9 cellular contexts compared by ENCODE assay signal in the genomic region with DNA sequence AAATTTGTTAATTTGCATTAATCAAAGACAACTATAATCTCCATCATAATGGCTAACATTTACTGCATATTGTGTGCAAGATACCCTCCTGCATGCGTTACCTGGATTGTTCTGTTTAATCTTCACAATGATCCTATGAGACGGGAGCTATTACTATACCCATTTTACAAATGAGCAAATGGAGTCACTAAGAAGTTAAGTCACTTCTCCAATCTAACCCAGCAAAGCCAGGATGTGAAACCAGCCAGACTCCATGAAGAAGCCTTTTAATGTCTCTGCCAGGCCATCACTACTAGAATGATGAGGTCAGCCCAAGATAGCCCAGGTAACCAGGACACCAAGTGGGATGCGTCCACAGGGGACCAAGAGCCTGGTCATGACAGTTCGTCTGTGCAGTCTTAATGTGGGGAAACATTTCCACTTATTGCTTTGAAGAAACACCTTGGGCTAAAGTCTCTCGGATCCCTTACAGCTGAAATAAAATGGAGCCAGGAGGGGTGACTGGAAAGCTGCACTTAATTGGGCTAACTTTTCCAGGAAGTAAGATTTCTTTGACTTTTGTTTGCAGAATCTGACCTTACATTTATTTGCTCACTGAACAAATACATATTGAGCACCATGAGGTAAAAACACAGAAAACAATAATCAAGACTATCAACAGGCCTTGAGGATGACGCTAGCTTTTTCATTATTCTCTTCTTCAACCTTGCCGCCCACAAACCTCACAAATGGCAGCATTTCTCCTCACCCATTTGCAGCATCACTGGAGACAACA. TPM values are rescaled to one million over a fixed set of nuclear protein-coding genes. Genes with fewer than 3 reads are reported as not detected.
A peak's percentile ranks its signal among the peaks of the same experiment; 100 is the strongest.
DNase-seq lines count a peak whose midpoint lies in the region; ATAC-seq, FAIRE-seq and TF ChIP-seq lines count a peak whose summit lies in the region.
"Had no signal": no experiment of that assay in that cellular context is flagged by ENCODE, and none has a peak within 500 bp of the region (broad histone marks: within the 10 kb centered on the region; RNA-seq: fewer than 3 reads in every experiment).

No MANE protein-coding gene starts in this region.

- H3K4me3 Mint-ChIP-seq in stimulated activated naive CD8-positive, alpha-beta T cell treated with anti-CD3 and anti-CD28 coated beads, Interleukin-15, Interleukin-2, amounts not matched to agents 100 ng/mL and 50 ng/mL, for 24 hours, result peak overlapping the region; percentile 96
- peak overlapping the region; percentile 81 to 87 (median 85) for H3K4me3 Mint-ChIP-seq in T-cell

- no peak for FAIRE-seq in keratinocyte (lab: Jason Lieb, UNC)
- FAIRE-seq in kidney (lab: Jason Lieb, UNC), result no peak
- FAIRE-seq: urothelium cell line had no signal

- CTCF ChIA-PET in T-cell (lab: Charles Lee), result interaction anchor here in 1 of 2 donors (0.7 to 1.0 kb wide), 3 partner anchors 14 to 65 kb away, joined by 3 read pairs; no protein-coding TSS in a partner anchor

- H2AFZ ChIP-seq in keratinocyte (ENCODE audit: control insufficient read depth, low read length), result no peak overlapping the region

- peaks cover 21% of the 10 kb centered on the region for H3K79me2 ChIP-seq in keratinocyte (ENCODE audit: control insufficient read depth, insufficient read depth, low read length)

- intact Hi-C loops in kidney (cut with DNase I), result no loop called here

- no peaks in the 10 kb centered on the region for H3K9me3 Mint-ChIP-seq in stimulated activated naive CD8-positive, alpha-beta T cell treated with anti-CD3 and anti-CD28 coated beads, Interleukin-15, Interleukin-2, amounts not matched to agents 100 ng/mL and 50 ng/mL, for 24 hours
- no peaks in the 10 kb centered on the region for H3K9me3 Mint-ChIP-seq in T-cell

- POLR2A ChIA-PET in T-cell (lab: Charles Lee), result no interaction called here

- peaks cover 4% of the 10 kb centered on the region for H3K27me3 Mint-ChIP-seq in stimulated activated naive CD8-positive, alpha-beta T cell treated with anti-CD3 and anti-CD28 coated beads, Interleukin-15, Interleukin-2, amounts not matched to agents 100 ng/mL and 50 ng/mL, for 24 hours
- no peaks in the 10 kb centered on the region for H3K27me3 Mint-ChIP-seq in T-cell

- H4K20me1 ChIP-seq in keratinocyte (ENCODE audit: control insufficient read depth, extremely low read depth, insufficient read depth, low read length), result no peaks in the 10 kb centered on the region

- ATAC-seq in stimulated activated naive CD8-positive, alpha-beta T cell treated with anti-CD3 and anti-CD28 coated beads, Interleukin-15, Interleukin-2, amounts not matched to agents 100 U/mL and 50 U/mL, for 24 hours, result no peak
- no peak for ATAC-seq in T-cell (replicated peaks in 1 of 4)
- no peak for ATAC-seq in HG03196 (IDR thresholded peaks at IDR 0.05; ENCODE audit: unreplicated experiment)
- no peak for ATAC-seq in GM19328 (IDR thresholded peaks at IDR 0.05; ENCODE audit: unreplicated experiment)

- peaks cover 3% of the 10 kb centered on the region for H3K4me1 ChIP-seq in keratinocyte (ENCODE audit: control insufficient read depth, extremely low read depth, insufficient read depth, low read length)
- H3K4me1 ChIP-seq in kidney (ENCODE audit: control insufficient read depth in 1 of 2, insufficient read depth in 1 of 2, low read depth in 1 of 2, low read length in 2 of 2), result peaks cover 0 to 4% of the 10 kb centered on the region in 2 donors

- H3K36me3 ChIP-seq in keratinocyte (ENCODE audit: control insufficient read depth in 2 of 2, extremely low read depth in 1 of 2, insufficient read depth in 2 of 2, low read length in 2 of 2), result no peaks in the 10 kb centered on the region
- no peaks in the 10 kb centered on the region for H3K36me3 ChIP-seq in kidney (ENCODE audit: control insufficient read depth in 1 of 2, insufficient read depth in 2 of 2, low read length in 2 of 2)

- peak overlapping the region; percentile 87 for H3K4me2 ChIP-seq in keratinocyte (ENCODE audit: control insufficient read depth, extremely low read depth, insufficient read depth, low read depth, low read length)

- H3K36me3 Mint-ChIP-seq in stimulated activated naive CD8-positive, alpha-beta T cell treated with anti-CD3 and anti-CD28 coated beads, Interleukin-15, Interleukin-2, amounts not matched to agents 100 ng/mL and 50 ng/mL, for 24 hours (ENCODE audit: low read depth), result peaks cover 14% of the 10 kb centered on the region
- no peaks in the 10 kb centered on the region for H3K36me3 Mint-ChIP-seq in T-cell

- TF ChIP-seq CTCF in keratinocyte (optimal IDR thresholded peaks at IDR 0.05 in 1 of 3, IDR thresholded peaks at IDR 0.05 in 1 of 3, conservative IDR thresholded peaks at IDR 0.05 in 1 of 3; ENCODE audit: extremely low read depth in 1 of 3, insufficient read depth in 2 of 3, low read length in 3 of 3), result no peak
- TF ChIP-seq CTCF in kidney (IDR thresholded peaks at IDR 0.05; ENCODE audit: borderline replicate concordance, extremely low read depth, insufficient read depth), result no peak

- H3K9ac ChIP-seq in keratinocyte (ENCODE audit: control insufficient read depth, extremely low read depth, insufficient read depth, low read length), result no peak overlapping the region
- no peak overlapping the region for H3K9ac ChIP-seq in kidney (ENCODE audit: low read length in 2 of 2)

- dilution Hi-C loops in keratinocyte (cut with MboI; ENCODE audit: extremely low pct_ligation_motif_present, low sequenced_read_pairs), result no loop called here

- no peak for DNase-seq in stimulated activated naive CD8-positive, alpha-beta T cell treated with anti-CD3 and anti-CD28 coated beads, Interleukin-15, Interleukin-2, amounts not matched to agents 100 U/mL and 50 U/mL, for 24 hours
- DNase-seq in T-cell, result no peak
- DNase-seq in keratinocyte (ENCODE audit: low read depth, low spot score), result no peak
- no peak for DNase-seq in kidney
- no peak for DNase-seq in HK-2 (ENCODE audit: unreplicated experiment)

- no peak overlapping the region for H3K27ac Mint-ChIP-seq in stimulated activated naive CD8-positive, alpha-beta T cell treated with anti-CD3 and anti-CD28 coated beads, Interleukin-15, Interleukin-2, amounts not matched to agents 100 ng/mL and 50 ng/mL, for 24 hours
- no peak overlapping the region for H3K27ac Mint-ChIP-seq in T-cell

- no peaks in the 10 kb centered on the region for H3K9me3 ChIP-seq in keratinocyte (ENCODE audit: control insufficient read depth, low read depth, low read length)
- H3K9me3 ChIP-seq in kidney (ENCODE audit: control insufficient read depth in 1 of 2, low read length in 2 of 2), result no peaks in the 10 kb centered on the region

- no peaks in the 10 kb centered on the region for H3K27me3 ChIP-seq in keratinocyte (ENCODE audit: control insufficient read depth, extremely low read depth, insufficient read depth, low read length)

- H3K27ac ChIP-seq in keratinocyte (ENCODE audit: control insufficient read depth, insufficient read depth, low read length), result no peak overlapping the region
- H3K27ac ChIP-seq in kidney (ENCODE audit: low read depth in 2 of 2, low read length in 2 of 2), result no peak overlapping the region

- H3K9me1 ChIP-seq in keratinocyte (ENCODE audit: control insufficient read depth, extremely low read depth, insufficient read depth, low read length), result no peaks in the 10 kb centered on the region

- no peak overlapping the region for H3K4me3 ChIP-seq in keratinocyte (ENCODE audit: control insufficient read depth in 2 of 3, extremely low read depth in 1 of 3, insufficient read depth in 2 of 3, low read depth in 1 of 3, low read length in 3 of 3)
- H3K4me3 ChIP-seq in kidney (ENCODE audit: low read length in 2 of 2), result no peak overlapping the region

- H3K4me1 Mint-ChIP-seq in stimulated activated naive CD8-positive, alpha-beta T cell treated with anti-CD3 and anti-CD28 coated beads, Interleukin-15, Interleukin-2, amounts not matched to agents 100 ng/mL and 50 ng/mL, for 24 hours (ENCODE audit: low read depth), result peaks cover 20% of the 10 kb centered on the region
- peaks cover 16 to 20% (median 17%) of the 10 kb centered on the region in 3 donors for H3K4me1 Mint-ChIP-seq in T-cell

RNA-seq across cellular contexts. Expression of gene SHCBP1, which starts 0.9 kb away (rescaled TPM):
- 1 to 10 TPM in 3 of 5 donors, under 1 TPM in 2; 0.69 to 4.1 (median 1.1) TPM for total RNA-seq in T-cell
- polyA plus RNA-seq in keratinocyte, result 2.9 to 18.0 TPM (median 12.5 TPM) in 3 replicates
- 0.87 TPM for polyA plus RNA-seq in keratinocyte (2011; ENCODE audit: low read depth)
- polyA plus RNA-seq in keratinocyte (2011; cell fraction: cytosol; rRNA removed), result 3.4 and 5.7 TPM in 2 replicates
- polyA plus RNA-seq in keratinocyte (2011; cell fraction: nucleus; rRNA removed), result 3.4 and 4.2 TPM in 2 replicates
- 0.32 and 11.1 TPM in 2 replicates for polyA plus RNA-seq in keratinocyte (2012; ENCODE audit: low replicate concordance)
- 7.1 to 15.5 TPM (median 11.2 TPM) in 3 replicates for polyA minus RNA-seq in keratinocyte
- 4.6 TPM for polyA minus RNA-seq in keratinocyte (2011; cell fraction: cytosol; rRNA and poly(A)+ RNA removed)
- polyA minus RNA-seq in keratinocyte (2011; cell fraction: nucleus; rRNA and poly(A)+ RNA removed), result 3.2 and 4.0 TPM in 2 replicates
- 1.6 TPM for total RNA-seq in kidney
- polyA plus RNA-seq in kidney (ENCODE audit: insufficient read depth, low read depth, low replicate concordance), result 2.6 TPM
